12 cellular contexts compared by ENCODE assay signal in the genomic region with DNA sequence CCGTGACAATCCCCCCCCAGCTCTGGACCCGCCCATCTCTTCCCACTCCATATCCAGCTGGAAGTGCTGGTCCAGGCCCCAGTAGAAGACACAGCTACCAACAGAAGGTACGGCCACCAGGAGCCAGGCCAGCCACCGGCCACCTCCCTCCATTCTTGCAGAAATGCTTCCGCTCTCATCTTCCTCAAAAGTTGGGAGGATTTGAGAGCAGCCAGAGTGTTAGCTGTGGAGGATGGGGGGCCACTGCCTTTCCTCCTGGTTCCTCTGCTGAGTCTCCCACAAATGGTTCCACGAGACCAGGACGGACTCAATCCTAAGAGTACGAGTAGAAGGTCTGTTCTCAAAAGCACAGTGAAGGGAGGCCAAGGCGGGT.
DNase-seq lines count a peak whose midpoint lies in the region; ATAC-seq and TF ChIP-seq lines count a peak whose summit lies in the region.
"Had no signal": no experiment of that assay in that cellular context is flagged by ENCODE, and none has a peak within 500 bp of the region (broad histone marks: within the 10 kb centered on the region; RNA-seq: fewer than 3 reads in every experiment).

No MANE protein-coding gene starts in this region.

- peak overlapping the region in 4 of 7 donors; percentile 9 to 74 (median 50) for H3K27ac Mint-ChIP-seq in CD4-positive, alpha-beta memory T cell
- H3K27ac Mint-ChIP-seq in activated naive CD8-positive, alpha-beta T cell treated with anti-CD3 and anti-CD28 coated beads, Interleukin-2, amount 10 ng/mL, durations not matched to agents 7 days and 5 days, result peak overlapping the region; percentile 26
- H3K27ac Mint-ChIP-seq in osteocyte (ENCODE audit: unreplicated experiment), result peak overlapping the region; percentile 72

- H3K9me3 ChIP-seq in CD4-positive, alpha-beta memory T cell (ENCODE audit: control insufficient read depth in 1 of 2, low read length in 2 of 2), result no peaks in the 10 kb centered on the region
- H3K9me3 ChIP-seq in KOPT-K1 (ENCODE audit: insufficient read depth, low read length, poor library complexity, severe bottlenecking), result no peaks in the 10 kb centered on the region

- POLR2A ChIA-PET in CD4-positive, alpha-beta memory T cell (lab: Charles Lee; ENCODE audit: partially characterized antibody), result no interaction called here
- POLR2A ChIA-PET in activated naive CD8-positive, alpha-beta T cell treated with anti-CD3 and anti-CD28 coated beads, Interleukin-2, amount 10 ng/mL, durations not matched to agents 7 days and 5 days (lab: Charles Lee), result interaction anchor here (0.5 kb wide), 1 partner anchor 18 kb away, joined by 3 read pairs; no protein-coding TSS in a partner anchor

- H3K4me3 Mint-ChIP-seq in CD4-positive, alpha-beta memory T cell, result peak overlapping the region in 5 of 8 donors; percentile 31 to 66 (median 51)
- H3K4me3 Mint-ChIP-seq in activated naive CD8-positive, alpha-beta T cell treated with anti-CD3 and anti-CD28 coated beads, Interleukin-2, amount 10 ng/mL, durations not matched to agents 7 days and 5 days, result peak overlapping the region; percentile 40
- H3K4me3 Mint-ChIP-seq in osteocyte (ENCODE audit: unreplicated experiment), result no peak overlapping the region

- H3K27me3 ChIP-seq in CD4-positive, alpha-beta memory T cell (ENCODE audit: insufficient read depth, low read length), result no peaks in the 10 kb centered on the region
- H3K27me3 ChIP-seq: hepatocyte had no signal

- H3K4me1 Mint-ChIP-seq in CD4-positive, alpha-beta memory T cell, result peaks cover 17 to 63% (median 49%) of the 10 kb centered on the region in 4 donors
- peaks cover 44% of the 10 kb centered on the region for H3K4me1 Mint-ChIP-seq in activated naive CD8-positive, alpha-beta T cell treated with anti-CD3 and anti-CD28 coated beads, Interleukin-2, amount 10 ng/mL, durations not matched to agents 7 days and 5 days
- peaks cover 55% of the 10 kb centered on the region for H3K4me1 Mint-ChIP-seq in osteocyte (ENCODE audit: unreplicated experiment)

- no peak overlapping the region for H3K27ac ChIP-seq in CD4-positive, alpha-beta memory T cell (ENCODE audit: low read depth, low read length)
- H3K27ac ChIP-seq in KOPT-K1 (ENCODE audit: low read depth, low read length, poor library complexity, severe bottlenecking), result peak overlapping the region; percentile 95
- H3K27ac ChIP-seq: hepatocyte had no signal

- H3K36me3 ChIP-seq in CD4-positive, alpha-beta memory T cell (ENCODE audit: insufficient read depth, low read length), result no peaks in the 10 kb centered on the region
- no peaks in the 10 kb centered on the region for H3K36me3 ChIP-seq in KOPT-K1 (ENCODE audit: insufficient read depth, low read length)

- H3K9me3 Mint-ChIP-seq in CD4-positive, alpha-beta memory T cell, result no peaks in the 10 kb centered on the region
- H3K9me3 Mint-ChIP-seq in activated naive CD8-positive, alpha-beta T cell treated with anti-CD3 and anti-CD28 coated beads, Interleukin-2, amount 10 ng/mL, durations not matched to agents 7 days and 5 days, result no peaks in the 10 kb centered on the region
- no peaks in the 10 kb centered on the region for H3K9me3 Mint-ChIP-seq in osteocyte (ENCODE audit: unreplicated experiment)

- H3K4me3 ChIP-seq in CD4-positive, alpha-beta memory T cell (ENCODE audit: low read length in 2 of 2), result no peak overlapping the region
- H3K4me3 ChIP-seq: hepatocyte had no signal

- H3K27me3 Mint-ChIP-seq in CD4-positive, alpha-beta memory T cell, result peaks cover 2 to 7% of the 10 kb centered on the region in 2 donors
- peaks cover 11% of the 10 kb centered on the region for H3K27me3 Mint-ChIP-seq in activated naive CD8-positive, alpha-beta T cell treated with anti-CD3 and anti-CD28 coated beads, Interleukin-2, amount 10 ng/mL, durations not matched to agents 7 days and 5 days
- no peaks in the 10 kb centered on the region for H3K27me3 Mint-ChIP-seq in osteocyte (ENCODE audit: unreplicated experiment)

- intact Hi-C loops in CD4-positive, alpha-beta memory T cell (cut with micrococcal nuclease), result no loop called here

- TF ChIP-seq CTCF in osteocyte (IDR thresholded peaks at IDR 0.05), result no peak

- peaks cover 29% of the 10 kb centered on the region for H3K4me1 ChIP-seq in CD4-positive, alpha-beta memory T cell (ENCODE audit: insufficient read depth, low read length)

- no peak for DNase-seq in CD4-positive, alpha-beta memory T cell
- no peak for DNase-seq in activated naive CD8-positive, alpha-beta T cell treated with anti-CD3 and anti-CD28 coated beads, Interleukin-2, amount 10 ng/mL, durations not matched to agents 7 days and 5 days
- DNase-seq in osteocyte (ENCODE audit: extremely low spot score, unreplicated experiment) (no peak), NCI-H1092 treated with DMSO at 0.1 percent for 48 hours (lab: John Stamatoyannopoulos, UW) (no peak)
- DNase-seq: effector memory CD4-positive, alpha-beta T cell; NCI-H1105 treated with DMSO at 0.1 percent for 48 hours; retina had no signal

- H3K36me3 Mint-ChIP-seq in CD4-positive, alpha-beta memory T cell, result no peaks in the 10 kb centered on the region
- no peaks in the 10 kb centered on the region for H3K36me3 Mint-ChIP-seq in activated naive CD8-positive, alpha-beta T cell treated with anti-CD3 and anti-CD28 coated beads, Interleukin-2, amount 10 ng/mL, durations not matched to agents 7 days and 5 days
- no peaks in the 10 kb centered on the region for H3K36me3 Mint-ChIP-seq in osteocyte (ENCODE audit: unreplicated experiment)

- CTCF ChIA-PET in CD4-positive, alpha-beta memory T cell (lab: Charles Lee; ENCODE audit: partially characterized antibody), result no interaction called here

- ATAC-seq in activated naive CD8-positive, alpha-beta T cell treated with anti-CD3 and anti-CD28 coated beads, Interleukin-2, amount 10 ng/mL, durations not matched to agents 7 days and 5 days (ENCODE audit: low read depth), result no peak
- ATAC-seq in GM21717 (IDR thresholded peaks at IDR 0.05; ENCODE audit: unreplicated experiment) (no peak), GM19467 (IDR thresholded peaks at IDR 0.05; ENCODE audit: unreplicated experiment) (no peak), HG03354 (IDR thresholded peaks at IDR 0.05; ENCODE audit: poor library complexity, severe bottlenecking, unreplicated experiment) (no peak)
